ENCODE assay signal across 13 cellular contexts in genomic region chr1:226891346-226891745, GRCh38. TPM values are rescaled to one million over a fixed set of nuclear protein-coding genes. Genes with fewer than 3 reads are reported as not detected.
A peak's percentile ranks its signal among the peaks of the same experiment; 100 is the strongest.
DNase-seq lines count a peak whose midpoint lies in the region; ATAC-seq and TF ChIP-seq lines count a peak whose summit lies in the region.
"Had no signal": no experiment of that assay in that cellular context is flagged by ENCODE, and none has a peak within 500 bp of the region (broad histone marks: within the 10 kb centered on the region; RNA-seq: fewer than 3 reads in every experiment).

No MANE protein-coding gene starts in this region.

- H3K27me3 ChIP-seq in BLaER1 (no peaks in the 10 kb centered on the region), tibial artery (no peaks in the 10 kb centered on the region)

- no peak overlapping the region for H3K4me3 Mint-ChIP-seq in activated CD4-positive, alpha-beta T cell treated with anti-CD3 and anti-CD28 coated beads for 36 hours
- H3K4me3 Mint-ChIP-seq: CD4-positive, CD25-positive, alpha-beta regulatory T cell had no signal

- no peaks in the 10 kb centered on the region for H3K27me3 Mint-ChIP-seq in activated CD4-positive, alpha-beta T cell treated with anti-CD3 and anti-CD28 coated beads for 36 hours
- H3K27me3 Mint-ChIP-seq: CD4-positive, CD25-positive, alpha-beta regulatory T cell had no signal

- peaks cover 68% of the 10 kb centered on the region for H3K4me1 ChIP-seq in BLaER1
- H3K4me1 ChIP-seq in tibial artery: no peaks in the 10 kb centered on the region
- H3K4me1 ChIP-seq: A549, Caco-2, HAP-1 had no signal

- H3K4me2 ChIP-seq in BLaER1: peak overlapping the region; percentile 61
- H3K4me2 ChIP-seq: A549 had no signal

- H3K27ac ChIP-seq in BLaER1 (peak overlapping the region; percentile 63), caudate nucleus (ENCODE audit: low read depth, low read length) (peak overlapping the region; percentile 78), tibial artery (no peak overlapping the region)
- H3K27ac ChIP-seq: 22Rv1, A549 had no signal

- H3K36me3 ChIP-seq in BLaER1 (peaks cover 18% of the 10 kb centered on the region; the same call in 1 of the 2 replicates), tibial artery (peaks cover 65 to 100% (median 69%) of the 10 kb centered on the region in 3 donors)

- POLR2A ChIA-PET in activated CD4-positive, alpha-beta T cell treated with anti-CD3 and anti-CD28 coated beads for 36 hours (lab: Charles Lee): no interaction called here

- no peaks in the 10 kb centered on the region for H3K9me3 ChIP-seq in BLaER1
- no peaks in the 10 kb centered on the region for H3K9me3 ChIP-seq in tibial artery
- H3K9me3 ChIP-seq: A549, Caco-2, HAP-1 had no signal

- peaks cover 2% of the 10 kb centered on the region for H3K4me1 Mint-ChIP-seq in activated CD4-positive, alpha-beta T cell treated with anti-CD3 and anti-CD28 coated beads for 36 hours

- CTCF ChIA-PET in activated CD4-positive, alpha-beta T cell treated with anti-CD3 and anti-CD28 coated beads for 36 hours (lab: Charles Lee): interaction anchor here (1.0 kb wide), 1 partner anchor 240 kb away, joined by 3 read pairs; no protein-coding TSS in a partner anchor

- H3K9me3 Mint-ChIP-seq in activated naive CD4-positive, alpha-beta T cell treated with anti-CD3 and anti-CD28 coated beads, Interleukin-2, amount 50 U/mL, for 72 hours: no peaks in the 10 kb centered on the region
- no peaks in the 10 kb centered on the region for H3K9me3 Mint-ChIP-seq in activated CD4-positive, alpha-beta T cell treated with anti-CD3 and anti-CD28 coated beads for 36 hours (ENCODE audit: low read depth)
- H3K9me3 Mint-ChIP-seq: CD4-positive, CD25-positive, alpha-beta regulatory T cell had no signal

- peak overlapping the region; percentile 52 to 55 for H3K27ac Mint-ChIP-seq in activated naive CD4-positive, alpha-beta T cell treated with anti-CD3 and anti-CD28 coated beads, Interleukin-2, amount 50 U/mL, for 72 hours
- no peak overlapping the region for H3K27ac Mint-ChIP-seq in activated CD4-positive, alpha-beta T cell treated with anti-CD3 and anti-CD28 coated beads for 36 hours

- intact Hi-C loops in tibial artery (cut with DNase I; ENCODE audit: low total_unique reads): no loop called here
- intact Hi-C loops in activated CD4-positive, alpha-beta T cell treated with anti-CD3 and anti-CD28 coated beads for 36 hours (cut with DNase I, micrococcal nuclease): no loop called here

- H3K4me3 ChIP-seq in BLaER1 (no peak overlapping the region), tibial artery (no peak overlapping the region)
- H3K4me3 ChIP-seq: A549, HAP-1 had no signal

- DNase-seq in activated naive CD4-positive, alpha-beta T cell treated with anti-CD3 and anti-CD28 coated beads, Interleukin-2, amount 50 U/mL, for 72 hours (ENCODE audit: low spot score in 2 of 2): no peak
- DNase-seq in activated naive CD4-positive, alpha-beta T cell treated with anti-CD3 and anti-CD28 coated beads, Interleukin-2, amount 50 U/mL, for 16 hours: no peak
- DNase-seq in caudate nucleus (lab: John Stamatoyannopoulos, UW) (no peak), tibial artery (peak; percentile 7 to 52), HT-29 (ENCODE audit: low spot score) (no peak)
- no peak for DNase-seq in activated CD4-positive, alpha-beta T cell treated with anti-CD3 and anti-CD28 coated beads for 36 hours
- DNase-seq: AML-193; Caco-2; CD4-positive, CD25-positive, alpha-beta regulatory T cell had no signal

- H4K20me1 ChIP-seq in BLaER1: no peaks in the 10 kb centered on the region

- TF ChIP-seq CTCF in tibial artery (IDR thresholded peaks at IDR 0.05): no peak

- no peaks in the 10 kb centered on the region for H3K36me3 Mint-ChIP-seq in activated naive CD4-positive, alpha-beta T cell treated with anti-CD3 and anti-CD28 coated beads, Interleukin-2, amount 50 U/mL, for 72 hours
- H3K36me3 Mint-ChIP-seq in activated CD4-positive, alpha-beta T cell treated with anti-CD3 and anti-CD28 coated beads for 36 hours (ENCODE audit: low read depth): no peaks in the 10 kb centered on the region
- H3K36me3 Mint-ChIP-seq: CD4-positive, CD25-positive, alpha-beta regulatory T cell had no signal

- no peak overlapping the region for H3K9ac ChIP-seq in BLaER1

- ATAC-seq in activated naive CD4-positive, alpha-beta T cell treated with anti-CD3 and anti-CD28 coated beads, Interleukin-2, amount 50 U/mL, for 72 hours: no peak
- no peak for ATAC-seq in activated CD4-positive, alpha-beta T cell treated with anti-CD3 and anti-CD28 coated beads for 36 hours
- ATAC-seq: A549 had no signal

RNA-seq across cellular contexts. Expression of gene PSEN2, which starts 20.9 kb away (rescaled TPM):
- total RNA-seq in activated naive CD4-positive, alpha-beta T cell treated with anti-CD3 and anti-CD28 coated beads, Interleukin-2, amount 50 U/mL, for 72 hours: 1 to 10 TPM; 3.3 to 3.6 TPM
- total RNA-seq in activated CD4-positive, alpha-beta T cell treated with anti-CD3 and anti-CD28 coated beads for 36 hours: 1 to 10 TPM; 2.2 to 3.2 TPM
- 16.2 and 18.0 TPM in 2 replicates for total RNA-seq in HT-29 (2014; rRNA removed; shearing (Covaris generic))

RNA-seq across cellular contexts. Expression of gene COQ8A, which starts 48.7 kb away (rescaled TPM):
- 10 to 100 TPM; 20.5 to 28.1 TPM for total RNA-seq in activated naive CD4-positive, alpha-beta T cell treated with anti-CD3 and anti-CD28 coated beads, Interleukin-2, amount 50 U/mL, for 72 hours
- total RNA-seq in activated CD4-positive, alpha-beta T cell treated with anti-CD3 and anti-CD28 coated beads for 36 hours: 10 to 100 TPM; 21.3 to 26.9 TPM
- total RNA-seq in HT-29 (2014; rRNA removed; shearing (Covaris generic)): 41.0 and 42.0 TPM in 2 replicates

Comparison
In these comparisons a context has a peak if more than half of its experiments do, and no peak if none do; other contexts are left out.
1. DNase-seq: peak in tibial artery (2 of 2); none in activated naive CD4-positive, alpha-beta T cell treated with anti-CD3 and anti-CD28 coated beads, Interleukin-2, amount 50 U/mL, for 72 hours (0 of 2), activated naive CD4-positive, alpha-beta T cell treated with anti-CD3 and anti-CD28 coated beads, Interleukin-2, amount 50 U/mL, for 16 hours (single experiment), caudate nucleus (0 of 61), activated CD4-positive, alpha-beta T cell treated with anti-CD3 and anti-CD28 coated beads for 36 hours (single experiment) and HT-29 (single experiment).
2. H3K27ac ChIP-seq: peak in BLaER1 (single experiment) and caudate nucleus (single experiment); none in tibial artery (0 of 2).